ENCODE assay signal across 10 cellular contexts in the genomic region with DNA sequence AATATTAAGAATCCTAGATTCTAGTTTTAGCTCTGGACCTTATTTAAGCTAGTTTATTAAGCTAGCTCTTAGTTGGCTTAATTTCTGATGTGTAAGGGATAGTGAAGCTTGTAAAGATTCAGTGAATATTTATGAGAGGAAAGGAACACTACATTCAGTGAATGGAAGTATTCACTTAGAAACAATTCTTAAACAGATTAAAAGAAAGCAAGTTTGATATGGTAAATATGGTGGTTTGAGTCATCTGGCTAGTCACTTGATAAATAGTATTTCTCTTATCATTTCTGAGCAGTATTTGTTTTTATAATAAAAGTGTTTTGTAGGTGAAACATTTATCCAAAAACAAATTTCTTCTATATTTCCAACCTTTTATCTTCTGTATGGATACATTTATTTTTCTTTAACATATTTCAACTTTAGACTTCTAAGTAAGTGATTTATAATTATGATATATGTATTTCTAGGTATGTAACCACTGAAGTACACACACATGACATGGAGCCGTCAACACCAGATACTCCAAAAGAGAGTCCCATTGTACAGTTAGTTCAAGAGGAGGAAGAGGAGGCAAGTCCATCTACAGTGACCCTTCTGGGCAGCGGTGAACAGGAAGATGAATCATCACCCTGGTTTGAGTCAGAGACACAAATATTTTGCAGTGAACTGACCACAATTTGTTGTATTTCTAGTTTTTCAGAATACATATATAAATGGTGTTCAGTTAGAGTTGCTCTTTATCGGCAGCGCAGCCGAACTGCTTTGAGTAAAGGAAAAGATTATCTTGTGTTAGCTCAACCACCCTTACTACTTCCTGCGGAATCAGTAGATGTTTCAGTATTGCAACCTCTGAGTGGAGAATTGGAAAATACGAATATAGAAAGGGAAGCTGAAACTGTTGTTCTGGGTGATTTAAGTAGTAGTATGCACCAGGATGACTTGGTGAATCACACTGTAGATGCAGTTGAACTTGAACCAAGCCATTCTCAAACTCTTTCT. TPM values are rescaled to one million over a fixed set of nuclear protein-coding genes. Genes with fewer than 3 reads are reported as not detected.
A peak's percentile ranks its signal among the peaks of the same experiment; 100 is the strongest.
DNase-seq lines count a peak whose midpoint lies in the region; ATAC-seq, FAIRE-seq and TF ChIP-seq lines count a peak whose summit lies in the region.
"Had no signal": no experiment of that assay in that cellular context is flagged by ENCODE, and none has a peak within 500 bp of the region (broad histone marks: within the 10 kb centered on the region; RNA-seq: fewer than 3 reads in every experiment).

No MANE protein-coding gene starts in this region.

- peak in 1 of 2 experiments; percentile 62; a peak in 3 of 6 replicates for ATAC-seq in A549
- ATAC-seq in GM19035 (IDR thresholded peaks at IDR 0.05; ENCODE audit: unreplicated experiment): no peak

- WGBS in A549 (ENCODE audit: missing lambda C conversion rate): 70% methylated on average over 7 of the region's 7 CpGs

- H3K27ac ChIP-seq in A549: peak overlapping the region in 1 of 2 experiments; percentile 18; a peak in 2 of 6 replicates

- H3K9me3 ChIP-seq in A549: no peaks in the 10 kb centered on the region

- DNase-seq in A549 (ENCODE audit: low read depth in 1 of 2, low spot score in 1 of 2) (peak; percentile 7 to 30), H4 (ENCODE audit: low spot score) (peak; percentile 71), fibroblast of villous mesenchyme (ENCODE audit: low read depth) (peak; percentile 86), HuH-7 (ENCODE audit: low spot score) (no peak), HUDEP-2 (lab: John Stamatoyannopoulos, UW; ENCODE audit: unreplicated experiment in 76 of 76) (no peak), KBM-7 (no peak)
- DNase-seq: GDM1 had no signal

- no peak for TF ChIP-seq POLR2A in A549 (IDR thresholded peaks at IDR 0.05; ENCODE audit: low read length)

- peaks cover 15% of the 10 kb centered on the region for H3K4me1 ChIP-seq in A549

- H3K4me3 ChIP-seq in A549: no peak overlapping the region
- peak overlapping the region; percentile 12 for H3K4me3 ChIP-seq in fibroblast of villous mesenchyme (ENCODE audit: low read depth, low read length)
- H3K4me3 ChIP-seq: lung had no signal

- POLR2A ChIA-PET in A549 (lab: Yijun Ruan, JAX): no interaction called here

- H3K4me2 ChIP-seq in A549: peak overlapping the region; percentile 34; the same call in 2 of the 3 replicates

- no peak for TF ChIP-seq EP300 in A549 (IDR thresholded peaks at IDR 0.05)

- in situ Hi-C loops in KBM-7 (cut with MboI; ENCODE audit: low pct_unique_long_range_greater_than_20kb, low sequenced_read_pairs): no loop called here

- FAIRE-seq in A549 (lab: Jason Lieb, UNC): no peak
- FAIRE-seq in TTC549 (lab: Jason Lieb, UNC): peak; percentile 69

- TF ChIP-seq CTCF in A549 (IDR thresholded peaks at IDR 0.05) (no peak), fibroblast of villous mesenchyme (IDR thresholded peaks at IDR 0.05; ENCODE audit: insufficient read depth, low read depth, low read length) (no peak)

- CTCF ChIA-PET in A549 (lab: Yijun Ruan, JAX): interaction anchor here (0.9 to 1.1 kb wide), 2 partner anchors 9 to 22 kb away, joined by 3 read pairs; no protein-coding TSS in a partner anchor

- no peak for TF ChIP-seq RAD21 in A549 (conservative IDR thresholded peaks at IDR 0.05 in 1 of 2, IDR thresholded peaks at IDR 0.05 in 1 of 2)

TF ChIP-seq in A549, 52 proteins besides CTCF, POLR2A, EP300 and RAD21:
- TF ChIP-seq FOSL2 (IDR thresholded peaks at IDR 0.05): no peak
- peak; percentile 51 for TF ChIP-seq FOSL2 (CRISPR knock-in tag; IDR thresholded peaks at IDR 0.05)
- TF ChIP-seq RNF2 (IDR thresholded peaks at IDR 0.05; ENCODE audit: borderline replicate concordance, low read depth): no peak

RNA-seq across cellular contexts. Expression of a gene that starts 55.6 kb away (rescaled TPM):
- polyA plus RNA-seq in A549 (2011; rRNA removed) (17.7 and 21.8 TPM in 2 replicates), A549 (2017; fragmentation: RNase III; extraction: RNeasy Plus Mini Kit Qiagen cat#74134 plus additional on column Dnase treatment) (10.0 to 10.6 TPM (median 10.3 TPM) in 3 replicates)
- 2.0 and 2.1 TPM in 2 replicates for polyA plus RNA-seq in A549 (2012; cell fraction: cytosol; rRNA removed)
- 2.1 and 2.8 TPM in 2 replicates for polyA plus RNA-seq in A549 (2012; cell fraction: nucleus; rRNA removed)
- 11.4 and 12.4 TPM in 2 replicates for polyA minus RNA-seq in A549 (2011; rRNA and poly(A)+ RNA removed)
- 11.5 and 14.7 TPM in 2 replicates for total RNA-seq in H4 (2014; rRNA removed; shearing (Covaris generic))
- total RNA-seq in fibroblast of villous mesenchyme: 38.7 and 56.1 TPM in 2 replicates

Comparison
In these comparisons a context has a peak if more than half of its experiments do, and no peak if none do; other contexts are left out.
1. DNase-seq: peak in A549 (2 of 2), H4 (single experiment) and fibroblast of villous mesenchyme (single experiment); none in HuH-7 (single experiment), HUDEP-2 (0 of 76) and KBM-7 (single experiment).